8 cellular contexts compared by ENCODE assay signal in genomic region chr2:239263937-239264837, GRCh38.
DNase-seq lines count a peak whose midpoint lies in the region; TF ChIP-seq lines count a peak whose summit lies in the region.

No MANE protein-coding gene starts in this region.

- no peak for TF ChIP-seq CTCF in adrenal gland (IDR thresholded peaks at IDR 0.05)
- no peak for TF ChIP-seq CTCF in vagina (IDR thresholded peaks at IDR 0.05)

- no peak overlapping the region for H3K27ac Mint-ChIP-seq in activated naive CD4-positive, alpha-beta T cell treated with anti-CD3 and anti-CD28 coated beads, Interleukin-2, amount 50 U/mL, for 24 hours

- H3K36me3 ChIP-seq in adrenal gland (replicated peaks in 1 of 2) (no peaks in the 10 kb centered on the region), vagina (no peaks in the 10 kb centered on the region)

- no peak overlapping the region for H3K4me3 ChIP-seq in adrenal gland
- no peak overlapping the region for H3K4me3 ChIP-seq in vagina

- no peaks in the 10 kb centered on the region for H3K27me3 Mint-ChIP-seq in activated naive CD4-positive, alpha-beta T cell treated with anti-CD3 and anti-CD28 coated beads, Interleukin-2, amount 50 U/mL, for 24 hours

- H3K4me1 Mint-ChIP-seq in activated naive CD4-positive, alpha-beta T cell treated with anti-CD3 and anti-CD28 coated beads, Interleukin-2, amount 50 U/mL, for 24 hours = peaks cover 87% of the 10 kb centered on the region

- H3K9me3 ChIP-seq in adrenal gland (replicated peaks in 1 of 3) = no peaks in the 10 kb centered on the region
- H3K9me3 ChIP-seq in vagina = no peaks in the 10 kb centered on the region

- no peak for TF ChIP-seq POLR2A in adrenal gland (IDR thresholded peaks at IDR 0.05)
- no peak for TF ChIP-seq POLR2A in vagina (IDR thresholded peaks at IDR 0.05)

- intact Hi-C loops in adrenal gland (cut with DNase I) = no loop called here
- intact Hi-C loops in vagina (cut with DNase I) = no loop called here

- H3K9me3 Mint-ChIP-seq in activated naive CD4-positive, alpha-beta T cell treated with anti-CD3 and anti-CD28 coated beads, Interleukin-2, amount 50 U/mL, for 24 hours = no peaks in the 10 kb centered on the region

- no peak for DNase-seq in activated naive CD4-positive, alpha-beta T cell treated with anti-CD3 and anti-CD28 coated beads, Interleukin-2, amount 50 U/mL, for 16 hours
- peak; percentile 38 to 77 (median 69) for DNase-seq in adrenal gland
- peak in 1 of 2 donors; percentile 86 for DNase-seq in vagina (ENCODE audit: extremely low spot score in 2 of 2)
- no peak for DNase-seq in KG1 (lab: John Stamatoyannopoulos, UW)
- DNase-seq in glomerular visceral epithelial cell (ENCODE audit: extremely low spot score) = no peak
- DNase-seq in inferior parietal cortex (ENCODE audit: extremely low spot score) = no peak

- H3K4me1 ChIP-seq in adrenal gland (replicated peaks in 1 of 2) = peaks cover 40 to 70% of the 10 kb centered on the region in 2 donors
- H3K4me1 ChIP-seq in vagina = peaks cover 79% of the 10 kb centered on the region

- H3K27me3 ChIP-seq in adrenal gland (no peaks in the 10 kb centered on the region), layer of hippocampus (ENCODE audit: control insufficient read depth, insufficient read depth, low read length) (no peaks in the 10 kb centered on the region), vagina (no peaks in the 10 kb centered on the region)

- WGBS in adrenal gland, 4 donors = 36 to 49% (median 45%) methylated on average over 7 to 27 of the region's 27 CpGs

- H3K36me3 Mint-ChIP-seq in activated naive CD4-positive, alpha-beta T cell treated with anti-CD3 and anti-CD28 coated beads, Interleukin-2, amount 50 U/mL, for 24 hours = peaks cover 2% of the 10 kb centered on the region

- peak overlapping the region in 4 of 5 donors; percentile 34 to 91 (median 78) for H3K27ac ChIP-seq in adrenal gland
- peak overlapping the region; percentile 27 for H3K27ac ChIP-seq in layer of hippocampus (ENCODE audit: low read depth, low read length)
- peak overlapping the region; percentile 84 for H3K27ac ChIP-seq in vagina

- peak overlapping the region; percentile 64 for H3K4me3 Mint-ChIP-seq in activated naive CD4-positive, alpha-beta T cell treated with anti-CD3 and anti-CD28 coated beads, Interleukin-2, amount 50 U/mL, for 24 hours

Comparison
In these comparisons a context has a peak if more than half of its experiments do, and no peak if none do; other contexts are left out.
1. DNase-seq: peak in adrenal gland (7 of 7); none in activated naive CD4-positive, alpha-beta T cell treated with anti-CD3 and anti-CD28 coated beads, Interleukin-2, amount 50 U/mL, for 16 hours (single experiment), KG1 (single experiment), glomerular visceral epithelial cell (single experiment) and inferior parietal cortex (single experiment).
2. H3K27ac ChIP-seq: peak in every context shown above with its lines; median percentile 84 in vagina; 78 in adrenal gland; 27 in layer of hippocampus.